In the genomic region with DNA sequence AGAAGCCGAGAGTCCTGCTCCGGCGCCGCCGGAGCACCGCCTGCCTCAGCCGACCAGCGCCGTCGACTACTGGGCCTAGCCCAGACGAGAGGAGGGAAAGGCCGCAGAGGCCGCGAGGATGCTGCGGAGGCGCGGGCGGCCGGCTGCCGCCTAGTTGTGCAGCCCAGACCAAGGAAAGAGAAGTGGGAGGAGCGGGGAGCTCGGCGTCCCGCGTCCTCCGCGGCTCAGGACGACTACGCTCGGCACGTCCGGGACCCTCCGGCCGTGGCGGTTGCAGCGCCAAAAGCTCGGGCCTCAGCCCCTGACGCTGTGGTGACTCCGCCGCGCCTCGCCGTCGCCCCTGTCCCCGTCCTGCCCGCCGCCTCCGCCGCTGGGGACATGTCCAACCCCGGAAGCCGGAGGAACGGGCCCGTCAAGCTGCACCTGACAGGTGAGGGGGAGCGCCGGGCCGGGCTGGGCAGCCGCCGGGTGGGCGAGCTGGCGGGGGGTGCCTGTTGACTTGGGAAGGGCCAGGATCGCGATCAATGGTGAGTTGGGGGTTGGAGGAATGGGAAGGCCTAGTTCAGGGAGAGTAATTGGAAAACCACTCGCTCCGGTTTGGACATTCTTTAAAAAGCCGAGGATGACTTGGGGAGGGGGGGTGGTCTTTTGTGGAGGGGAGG, we compare ENCODE assay signal across 8 cellular contexts.
DNase-seq lines count a peak whose midpoint lies in the region; ATAC-seq and TF ChIP-seq lines count a peak whose summit lies in the region.

No MANE protein-coding gene starts in this region.

- DNase-seq in AG08395 (ENCODE audit: low spot score) = peak; percentile 46
- DNase-seq in NCI-H345 (lab: John Stamatoyannopoulos, UW) = peak; percentile 46
- DNase-seq in activated T-cell treated with anti-CD3 and anti-CD28 coated beads, Interleukin-2, amount 50 U/mL, for 1 hour = peak; percentile 62
- peak; percentile 39 to 47 for DNase-seq in erythroblast (lab: John Stamatoyannopoulos, UW)
- peak; percentile 68 for DNase-seq in midbrain (lab: John Stamatoyannopoulos, UW)
- peak; percentile 18 for DNase-seq in stimulated activated CD8-positive, alpha-beta memory T cell treated with anti-CD3 and anti-CD28 coated beads, Interleukin-15, amount 100 ng/mL, for 24 hours (ENCODE audit: low read depth)
- no peak for DNase-seq in GF-D8 (lab: John Stamatoyannopoulos, UW)

- TF ChIP-seq POLR2A in erythroblast (IDR thresholded peaks at IDR 0.05; ENCODE audit: low read length) = no peak

- peak; percentile 53 for ATAC-seq in GM19438 (IDR thresholded peaks at IDR 0.05; ENCODE audit: low read depth, unreplicated experiment)
